27 cellular contexts compared by ENCODE assay signal in genomic region chr4:88189418-88189738, GRCh38.
"Had no signal": no experiment of that assay in that cellular context is flagged by ENCODE, and none has a peak within 500 bp of the region (broad histone marks: within the 10 kb centered on the region; RNA-seq: fewer than 3 reads in every experiment).

No MANE protein-coding gene starts in this region.

- H3K4me3 Mint-ChIP-seq: activated CD4-positive, alpha-beta memory T cell treated with anti-CD3 and anti-CD28 coated beads, Interleukin-2, amount 10 ng/mL, durations not matched to agents 7 days and 5 days; activated CD4-positive, alpha-beta T cell treated with anti-CD3 and anti-CD28 coated beads, Interleukin-2, amount 10 ng/mL, durations not matched to agents 7 days and 5 days; activated naive CD4-positive, alpha-beta T cell treated with anti-CD3 and anti-CD28 coated beads, Interleukin-2, amount 50 U/mL, for 24 hours; activated naive CD8-positive, alpha-beta T cell treated with anti-CD3 and anti-CD28 coated beads for 36 hours; activated naive CD8-positive, alpha-beta T cell treated with anti-CD3 and anti-CD28 coated beads, Interleukin-2, amount 50 U/mL, for 24 hours; activated T-cell treated with anti-CD3 and anti-CD28 coated beads, Interleukin-2, amount 50 U/mL, for 4 hours; activated T-helper 17 cell treated with anti-CD3 and anti-CD28 coated beads, Interleukin-2, amount 50 U/mL, for 72 hours; effector memory CD8-positive, alpha-beta T cell; WTC11 had no signal

- H3K4me1 Mint-ChIP-seq: activated T-helper 17 cell treated with anti-CD3 and anti-CD28 coated beads, Interleukin-2, amount 50 U/mL, for 72 hours had no signal

- H3K4me3 ChIP-seq: adrenal gland, body of pancreas, esophagus squamous epithelium, heart left ventricle had no signal

- H3K27me3 Mint-ChIP-seq: activated naive CD4-positive, alpha-beta T cell treated with anti-CD3 and anti-CD28 coated beads, Interleukin-2, amount 50 U/mL, for 24 hours; activated naive CD8-positive, alpha-beta T cell treated with anti-CD3 and anti-CD28 coated beads for 36 hours; activated T-helper 17 cell treated with anti-CD3 and anti-CD28 coated beads, Interleukin-2, amount 50 U/mL, for 72 hours; effector memory CD8-positive, alpha-beta T cell had no signal

- H3K27ac ChIP-seq: adrenal gland, body of pancreas, heart left ventricle had no signal

- H3K27me3 ChIP-seq: adrenal gland, body of pancreas, esophagus squamous epithelium, heart left ventricle had no signal

- H3K4me1 ChIP-seq: body of pancreas, heart left ventricle had no signal

- H3K9me3 ChIP-seq: adrenal gland, body of pancreas, esophagus squamous epithelium had no signal

- ATAC-seq: activated naive CD8-positive, alpha-beta T cell treated with anti-CD3 and anti-CD28 coated beads, Interleukin-2, amount 50 U/mL, for 24 hours; activated T-cell treated with anti-CD3 and anti-CD28 coated beads, Interleukin-2, amount 50 U/mL, for 4 hours; body of pancreas; effector memory CD8-positive, alpha-beta T cell; heart left ventricle; WTC11 had no signal

- DNase-seq: activated CD4-positive, alpha-beta memory T cell treated with anti-CD3 and anti-CD28 coated beads, Interleukin-2, amount 10 ng/mL, durations not matched to agents 7 days and 5 days; activated CD4-positive, alpha-beta T cell treated with anti-CD3 and anti-CD28 coated beads for 1 hour; activated CD4-positive, alpha-beta T cell treated with anti-CD3 and anti-CD28 coated beads for 4 hours; activated CD4-positive, alpha-beta T cell treated with anti-CD3 and anti-CD28 coated beads, Interleukin-2, amount 10 ng/mL, durations not matched to agents 7 days and 5 days; activated CD4-positive, alpha-beta T cell treated with anti-CD3 and anti-CD28 coated beads, Interleukin-2, amount 50 U/mL, for 4 hours; activated CD8-positive, alpha-beta memory T cell treated with anti-CD3 and anti-CD28 coated beads for 24 hours; activated effector memory CD4-positive, alpha-beta T cell treated with Interleukin-2 at 50 U/mL for 16 hours; activated gamma-delta T cell treated with Interleukin-2 at 50 U/mL for 16 hours; activated naive CD4-positive, alpha-beta T cell treated with Interleukin-2 at 50 U/mL for 16 hours; activated naive CD8-positive, alpha-beta T cell treated with anti-CD3 and anti-CD28 coated beads for 36 hours; activated naive CD8-positive, alpha-beta T cell treated with anti-CD3 and anti-CD28 coated beads, Interleukin-2, amount 50 U/mL, for 24 hours; activated T-cell treated with anti-CD3 and anti-CD28 coated beads, Interleukin-2, amount 50 U/mL, for 4 hours; adrenal gland; amygdala; aorta; body of pancreas; caudate nucleus; cortex of kidney; dermis blood vessel endothelial cell; effector CD4-positive, alpha-beta T cell; effector memory CD8-positive, alpha-beta T cell; esophagus squamous epithelium; glutamatergic neuron; heart left ventricle had no signal

- H3K27ac Mint-ChIP-seq: activated CD4-positive, alpha-beta memory T cell treated with anti-CD3 and anti-CD28 coated beads, Interleukin-2, amount 10 ng/mL, durations not matched to agents 7 days and 5 days; activated CD4-positive, alpha-beta T cell treated with anti-CD3 and anti-CD28 coated beads, Interleukin-2, amount 10 ng/mL, durations not matched to agents 7 days and 5 days; activated naive CD4-positive, alpha-beta T cell treated with anti-CD3 and anti-CD28 coated beads, Interleukin-2, amount 50 U/mL, for 24 hours; activated naive CD8-positive, alpha-beta T cell treated with anti-CD3 and anti-CD28 coated beads for 36 hours; activated naive CD8-positive, alpha-beta T cell treated with anti-CD3 and anti-CD28 coated beads, Interleukin-2, amount 50 U/mL, for 24 hours; activated T-helper 17 cell treated with anti-CD3 and anti-CD28 coated beads, Interleukin-2, amount 50 U/mL, for 72 hours; effector memory CD8-positive, alpha-beta T cell; WTC11 had no signal

- H3K36me3 Mint-ChIP-seq: activated naive CD4-positive, alpha-beta T cell treated with anti-CD3 and anti-CD28 coated beads, Interleukin-2, amount 50 U/mL, for 24 hours; activated naive CD8-positive, alpha-beta T cell treated with anti-CD3 and anti-CD28 coated beads for 36 hours; WTC11 had no signal

- H3K36me3 ChIP-seq: adrenal gland, esophagus squamous epithelium, heart left ventricle had no signal

- H3K9me3 Mint-ChIP-seq: activated CD4-positive, alpha-beta memory T cell treated with anti-CD3 and anti-CD28 coated beads, Interleukin-2, amount 10 ng/mL, durations not matched to agents 7 days and 5 days; activated CD4-positive, alpha-beta T cell treated with anti-CD3 and anti-CD28 coated beads, Interleukin-2, amount 10 ng/mL, durations not matched to agents 7 days and 5 days; activated naive CD4-positive, alpha-beta T cell treated with anti-CD3 and anti-CD28 coated beads, Interleukin-2, amount 50 U/mL, for 24 hours; activated naive CD8-positive, alpha-beta T cell treated with anti-CD3 and anti-CD28 coated beads for 36 hours; activated naive CD8-positive, alpha-beta T cell treated with anti-CD3 and anti-CD28 coated beads, Interleukin-2, amount 50 U/mL, for 24 hours; activated T-cell treated with anti-CD3 and anti-CD28 coated beads, Interleukin-2, amount 50 U/mL, for 4 hours; activated T-helper 17 cell treated with anti-CD3 and anti-CD28 coated beads, Interleukin-2, amount 50 U/mL, for 72 hours; effector memory CD8-positive, alpha-beta T cell; WTC11 had no signal
